ENCODE assay signal across 28 cellular contexts in genomic region chr14:46861753-46862152, GRCh38.
"Had no signal": no experiment of that assay in that cellular context is flagged by ENCODE, and none has a peak within 500 bp of the region (broad histone marks: within the 10 kb centered on the region; RNA-seq: fewer than 3 reads in every experiment).

No MANE protein-coding gene starts in this region.

- H3K79me2 ChIP-seq: hepatocyte had no signal

- FAIRE-seq: colon, endometrium, endothelial cell of umbilical vein had no signal

- H2AFZ ChIP-seq: hepatocyte had no signal

- ATAC-seq: effector memory CD8-positive, alpha-beta T cell; esophagus mucosa; foreskin keratinocyte; gastrocnemius medialis; gastroesophageal sphincter; heart left ventricle; heart right ventricle had no signal

- H3K4me3 ChIP-seq: colonic mucosa, coronary artery, dorsolateral prefrontal cortex, esophagus muscularis mucosa, esophagus squamous epithelium, gastrocnemius medialis, gastroesophageal sphincter, heart left ventricle, heart right ventricle, hepatocyte had no signal

- H3K36me3 ChIP-seq: colonic mucosa, esophagus muscularis mucosa, esophagus squamous epithelium, gastrocnemius medialis, gastroesophageal sphincter, heart left ventricle, heart right ventricle had no signal

- H3K4me2 ChIP-seq: hepatocyte had no signal

- H3K27me3 ChIP-seq: colonic mucosa, dorsolateral prefrontal cortex, esophagus muscularis mucosa, esophagus squamous epithelium, foreskin keratinocyte, gastrocnemius medialis, gastroesophageal sphincter, heart left ventricle, heart right ventricle, hepatocyte had no signal

- H3K4me1 ChIP-seq: colonic mucosa, esophagus muscularis mucosa, esophagus squamous epithelium, foreskin keratinocyte, gastrocnemius medialis, gastroesophageal sphincter, heart left ventricle, heart right ventricle had no signal

- DNase-seq: colonic mucosa; cortex of kidney; dermis blood vessel endothelial cell; dorsolateral prefrontal cortex; effector CD4-positive, alpha-beta T cell; effector CD8-positive, alpha-beta T cell; effector memory CD4-positive, alpha-beta T cell; effector memory CD8-positive, alpha-beta T cell; endodermal cell; erythroblast; esophagus squamous epithelium; foreskin fibroblast; foreskin keratinocyte; foreskin melanocyte; gastrocnemius medialis; glutamatergic neuron; head of caudate nucleus; heart left ventricle; heart right ventricle had no signal

- H3K27ac ChIP-seq: colonic mucosa, coronary artery, dorsolateral prefrontal cortex, epithelial cell of prostate, esophagus muscularis mucosa, esophagus squamous epithelium, foreskin keratinocyte, gastrocnemius medialis, gastroesophageal sphincter, heart left ventricle, heart right ventricle, hepatocyte had no signal

- H3K9me3 ChIP-seq: colonic mucosa, esophagus muscularis mucosa, esophagus squamous epithelium, gastrocnemius medialis, heart left ventricle, heart right ventricle had no signal
